ENCODE assay signal across 11 cellular contexts in the genomic region with DNA sequence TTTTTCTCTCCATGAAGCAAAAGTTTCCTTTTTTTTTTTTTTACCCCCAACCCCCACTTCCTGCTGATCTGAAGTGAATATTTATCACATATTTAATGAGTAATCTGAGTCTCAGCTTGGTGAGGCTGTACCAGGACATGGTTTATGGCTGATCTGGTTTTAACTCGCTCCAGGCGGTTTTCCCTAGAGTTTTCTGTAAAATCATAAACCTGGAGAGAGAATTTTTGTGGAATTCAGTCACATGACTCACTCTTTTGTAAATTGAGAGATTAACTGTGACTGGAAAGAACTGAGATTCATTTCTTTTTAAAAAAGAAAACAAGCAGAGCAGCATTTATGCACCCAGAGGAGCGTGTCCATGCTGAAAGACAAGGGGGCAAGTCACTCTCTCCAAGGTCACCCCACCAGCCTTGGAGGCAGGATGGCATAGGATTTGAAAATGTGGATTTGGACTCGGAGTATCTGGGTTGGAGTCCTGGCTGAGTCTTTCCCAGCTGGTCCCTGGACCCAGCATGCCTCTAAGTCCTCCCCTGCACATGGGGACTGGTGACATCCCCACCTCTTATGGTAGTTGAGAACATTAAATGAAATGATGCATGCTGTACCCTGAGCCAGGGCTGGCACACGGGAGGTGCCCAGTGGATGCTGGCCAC.
DNase-seq lines count a peak whose midpoint lies in the region; TF ChIP-seq lines count a peak whose summit lies in the region.
"Had no signal": no experiment of that assay in that cellular context is flagged by ENCODE, and none has a peak within 500 bp of the region (broad histone marks: within the 10 kb centered on the region; RNA-seq: fewer than 3 reads in every experiment).

No MANE protein-coding gene starts in this region.

- H4K20me1 ChIP-seq in neural progenitor cell (ENCODE audit: low read depth), result peaks cover 44% of the 10 kb centered on the region

- TF ChIP-seq CTCF in BJ (IDR thresholded peaks at IDR 0.05; ENCODE audit: insufficient read depth, low read depth, low read length) (no peak), epithelial cell of proximal tubule (conservative IDR thresholded peaks at IDR 0.05; ENCODE audit: low read depth, low read length) (no peak), neural progenitor cell (IDR thresholded peaks at IDR 0.05) (no peak)

- DNase-seq in BJ (ENCODE audit: low read depth), result peak; percentile 80
- peak; percentile 78 for DNase-seq in NCI-H226
- DNase-seq in epithelial cell of proximal tubule (ENCODE audit: low read depth), result peak; percentile 75
- no peak for DNase-seq in neural progenitor cell (ENCODE audit: low spot score)
- no peak for DNase-seq in NCI-H1417 (lab: John Stamatoyannopoulos, UW)
- DNase-seq in COLO668 (lab: John Stamatoyannopoulos, UW; ENCODE audit: unreplicated experiment), result no peak
- no peak for DNase-seq in GOT3 (lab: John Stamatoyannopoulos, UW)
- DNase-seq in GDM1 (lab: John Stamatoyannopoulos, UW), result no peak
- DNase-seq: activated CD4-positive, alpha-beta memory T cell treated with anti-CD3 and anti-CD28 coated beads for 36 hours; dorsolateral prefrontal cortex; natural killer cell had no signal

- no peaks in the 10 kb centered on the region for H3K9me3 Mint-ChIP-seq in neural progenitor cell
- H3K9me3 Mint-ChIP-seq: activated CD4-positive, alpha-beta memory T cell treated with anti-CD3 and anti-CD28 coated beads for 36 hours; natural killer cell had no signal

- H3K27me3 Mint-ChIP-seq in neural progenitor cell (ENCODE audit: insufficient read depth, low read depth), result peaks cover 3% of the 10 kb centered on the region
- H3K27me3 Mint-ChIP-seq: activated CD4-positive, alpha-beta memory T cell treated with anti-CD3 and anti-CD28 coated beads for 36 hours had no signal

- peaks cover 14% of the 10 kb centered on the region for H3K36me3 Mint-ChIP-seq in neural progenitor cell
- H3K36me3 Mint-ChIP-seq: activated CD4-positive, alpha-beta memory T cell treated with anti-CD3 and anti-CD28 coated beads for 36 hours; natural killer cell had no signal

- peaks cover 27% of the 10 kb centered on the region for H3K79me2 ChIP-seq in neural progenitor cell (ENCODE audit: low read depth)

- no peak overlapping the region for H3K4me3 ChIP-seq in BJ (ENCODE audit: low read depth, low read length)
- no peak overlapping the region for H3K4me3 ChIP-seq in epithelial cell of proximal tubule (ENCODE audit: low read depth, low read length)
- H3K4me3 ChIP-seq in neural progenitor cell, result no peak overlapping the region
- H3K4me3 ChIP-seq: dorsolateral prefrontal cortex had no signal

- H2AFZ ChIP-seq in neural progenitor cell (replicated peaks), result no peak overlapping the region

- H3K27ac ChIP-seq in neural progenitor cell, result no peak overlapping the region
- H3K27ac ChIP-seq: dorsolateral prefrontal cortex had no signal

- H3K4me1 Mint-ChIP-seq in neural progenitor cell, result peaks cover 22% of the 10 kb centered on the region

- peak overlapping the region; percentile 27 for H3K27ac Mint-ChIP-seq in neural progenitor cell
- H3K27ac Mint-ChIP-seq: activated CD4-positive, alpha-beta memory T cell treated with anti-CD3 and anti-CD28 coated beads for 36 hours; natural killer cell had no signal

- no peak overlapping the region for H3K4me2 ChIP-seq in neural progenitor cell

- no peaks in the 10 kb centered on the region for H3K4me1 ChIP-seq in neural progenitor cell

- no peak overlapping the region for H3K9ac ChIP-seq in neural progenitor cell

- CTCF ChIA-PET in BJ (lab: Yijun Ruan, JAX), result interaction anchor here (9.2 kb wide), 1 partner anchor 149 kb away, joined by 60 read pairs; no protein-coding TSS in a partner anchor

- H3K36me3 ChIP-seq in BJ (ENCODE audit: control insufficient read depth, insufficient read depth, low read length) (no peaks in the 10 kb centered on the region), neural progenitor cell (no peaks in the 10 kb centered on the region)

- H3K9me3 ChIP-seq in neural progenitor cell (ENCODE audit: low read depth), result no peaks in the 10 kb centered on the region

- no peak overlapping the region for H3K4me3 Mint-ChIP-seq in neural progenitor cell
- H3K4me3 Mint-ChIP-seq: activated CD4-positive, alpha-beta memory T cell treated with anti-CD3 and anti-CD28 coated beads for 36 hours; natural killer cell had no signal

- no peaks in the 10 kb centered on the region for H3K27me3 ChIP-seq in BJ (ENCODE audit: control insufficient read depth, insufficient read depth, low read length)
- no peaks in the 10 kb centered on the region for H3K27me3 ChIP-seq in neural progenitor cell
- H3K27me3 ChIP-seq: dorsolateral prefrontal cortex had no signal

- POLR2A ChIA-PET in BJ (lab: Charles Lee), result no interaction called here

- no peaks in the 10 kb centered on the region for H3F3A ChIP-seq in neural progenitor cell (ENCODE audit: low read depth)

Comparison
In these comparisons a context has a peak if more than half of its experiments do, and no peak if none do; other contexts are left out.
1. DNase-seq: peak in BJ (single experiment), NCI-H226 (single experiment) and epithelial cell of proximal tubule (single experiment); none in neural progenitor cell (single experiment), NCI-H1417 (0 of 3), COLO668 (single experiment), GOT3 (single experiment) and GDM1 (single experiment).